In the genomic region with DNA sequence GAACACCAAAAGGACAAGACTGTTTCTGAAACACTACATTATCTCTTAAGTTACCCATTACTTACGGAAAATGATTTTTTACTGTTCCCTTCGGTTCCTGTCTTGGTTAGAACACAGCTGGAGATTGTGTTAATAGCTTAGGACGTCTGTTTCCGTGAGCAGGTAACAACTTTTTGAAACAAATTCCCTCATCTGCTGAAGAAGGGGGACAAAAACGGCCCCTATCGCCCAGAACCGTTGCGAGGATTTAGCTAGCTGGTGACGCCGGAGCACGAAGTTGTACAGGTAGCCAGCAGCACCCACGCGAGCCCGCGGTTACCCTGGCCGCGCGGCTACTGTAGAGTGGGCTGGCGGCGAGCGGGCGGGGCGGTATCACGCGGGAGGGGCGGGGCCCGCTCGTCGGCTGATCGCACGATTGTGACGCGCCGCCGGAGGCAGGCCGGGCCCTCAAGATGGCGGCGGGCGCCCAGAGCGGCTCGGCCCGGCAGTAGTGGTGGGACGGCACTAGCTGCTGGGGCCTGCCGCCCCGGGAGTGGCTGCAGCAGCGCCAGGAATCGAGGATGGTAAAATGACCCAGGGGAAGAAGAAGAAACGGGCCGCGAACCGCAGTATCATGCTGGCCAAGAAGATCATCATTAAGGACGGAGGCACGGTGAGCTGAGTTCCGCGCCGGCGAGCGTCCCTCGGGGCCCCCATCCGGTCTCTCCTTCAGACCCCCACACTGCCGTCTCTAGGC, we compare ENCODE assay signal across 8 cellular contexts.
A peak's percentile ranks its signal among the peaks of the same experiment; 100 is the strongest.
DNase-seq lines count a peak whose midpoint lies in the region; ATAC-seq and TF ChIP-seq lines count a peak whose summit lies in the region.

No MANE protein-coding gene starts in this region.

- H3K9me3 ChIP-seq in CD4-positive, CD25-positive, alpha-beta regulatory T cell (ENCODE audit: control insufficient read depth in 2 of 2, low read length in 2 of 2), result no peaks in the 10 kb centered on the region
- H3K9me3 ChIP-seq in ectodermal cell (ENCODE audit: control insufficient read depth, low read length), result no peaks in the 10 kb centered on the region

- H3K36me3 Mint-ChIP-seq in CD4-positive, CD25-positive, alpha-beta regulatory T cell, result peaks cover 4% of the 10 kb centered on the region
- peaks cover 48% of the 10 kb centered on the region for H3K36me3 Mint-ChIP-seq in activated CD8-positive, alpha-beta T cell treated with anti-CD3 and anti-CD28 coated beads for 36 hours (ENCODE audit: low read depth)

- peak overlapping the region; percentile 95 to 99 (median 97) for H3K4me3 Mint-ChIP-seq in CD4-positive, CD25-positive, alpha-beta regulatory T cell
- peak overlapping the region; percentile 86 for H3K4me3 Mint-ChIP-seq in activated CD8-positive, alpha-beta T cell treated with anti-CD3 and anti-CD28 coated beads for 36 hours

- no peaks in the 10 kb centered on the region for H3K36me3 ChIP-seq in CD4-positive, CD25-positive, alpha-beta regulatory T cell (ENCODE audit: control insufficient read depth, insufficient read depth, low read length)
- H3K36me3 ChIP-seq in ectodermal cell (ENCODE audit: control insufficient read depth, insufficient read depth, low read length), result no peaks in the 10 kb centered on the region

- peaks cover 42% of the 10 kb centered on the region for H3K4me1 ChIP-seq in CD4-positive, CD25-positive, alpha-beta regulatory T cell (ENCODE audit: control insufficient read depth, insufficient read depth, low read length, poor library complexity, severe bottlenecking)
- H3K4me1 ChIP-seq in ectodermal cell (ENCODE audit: control insufficient read depth, insufficient read depth, low read length), result no peaks in the 10 kb centered on the region

- H3K27ac ChIP-seq in CD4-positive, CD25-positive, alpha-beta regulatory T cell (ENCODE audit: insufficient read depth, low read length, poor library complexity, severe bottlenecking), result peak overlapping the region; percentile 98
- peak overlapping the region; percentile 90 for H3K27ac ChIP-seq in ectodermal cell (ENCODE audit: insufficient read depth, low read depth, low read length, poor library complexity, severe bottlenecking)

- peak; percentile 88 to 89 for ATAC-seq in CD4-positive, CD25-positive, alpha-beta regulatory T cell (ENCODE audit: low read depth in 2 of 2)
- ATAC-seq in GM19395 (IDR thresholded peaks at IDR 0.05; ENCODE audit: unreplicated experiment) (peak; percentile 78), HG03521 (IDR thresholded peaks at IDR 0.05; ENCODE audit: unreplicated experiment) (peak; percentile 88)
- ATAC-seq in activated CD8-positive, alpha-beta T cell treated with anti-CD3 and anti-CD28 coated beads for 36 hours, result peak; percentile 85

- CTCF ChIA-PET in activated CD8-positive, alpha-beta T cell treated with anti-CD3 and anti-CD28 coated beads for 36 hours (lab: Charles Lee), result no interaction called here

- DNase-seq in CD4-positive, CD25-positive, alpha-beta regulatory T cell, result peak; percentile 85 to 93 (median 89)
- DNase-seq in NCI-H774 (lab: John Stamatoyannopoulos, UW) (peak; percentile 86), lung microvascular endothelial cell (ENCODE audit: low read depth in 2 of 2) (peak; percentile 90 to 94)
- DNase-seq in activated CD8-positive, alpha-beta T cell treated with anti-CD3 and anti-CD28 coated beads for 36 hours, result peak; percentile 94
- peak; percentile 81 to 83 (median 82) for DNase-seq in stimulated activated CD4-positive, alpha-beta T cell treated with anti-CD3 and anti-CD28 coated beads, TNF-alpha, amount 100 ng/mL, for 4 hours (ENCODE audit: low read depth in 3 of 3)

- no peaks in the 10 kb centered on the region for H3K27me3 ChIP-seq in CD4-positive, CD25-positive, alpha-beta regulatory T cell (ENCODE audit: control insufficient read depth, insufficient read depth, low read length)
- no peaks in the 10 kb centered on the region for H3K27me3 ChIP-seq in ectodermal cell (ENCODE audit: control insufficient read depth, insufficient read depth, low read length, poor library complexity, severe bottlenecking)

- intact Hi-C loops in activated CD8-positive, alpha-beta T cell treated with anti-CD3 and anti-CD28 coated beads for 36 hours (cut with micrococcal nuclease), result loop anchor here (5.0 kb wide), 2 partner anchors 94 to 231 kb away; a partner anchor contains a TSS

- no peaks in the 10 kb centered on the region for H3K27me3 Mint-ChIP-seq in CD4-positive, CD25-positive, alpha-beta regulatory T cell
- no peaks in the 10 kb centered on the region for H3K27me3 Mint-ChIP-seq in activated CD8-positive, alpha-beta T cell treated with anti-CD3 and anti-CD28 coated beads for 36 hours

- TF ChIP-seq CTCF in activated CD8-positive, alpha-beta T cell treated with anti-CD3 and anti-CD28 coated beads for 36 hours (IDR thresholded peaks at IDR 0.05), result no peak

- H3K9me3 Mint-ChIP-seq in CD4-positive, CD25-positive, alpha-beta regulatory T cell, result peaks cover 0 to 1% (median 0%) of the 10 kb centered on the region in 7 donors
- H3K9me3 Mint-ChIP-seq in activated CD8-positive, alpha-beta T cell treated with anti-CD3 and anti-CD28 coated beads for 36 hours, result peaks cover 2% of the 10 kb centered on the region

- peak overlapping the region; percentile 95 to 99 (median 98) for H3K27ac Mint-ChIP-seq in CD4-positive, CD25-positive, alpha-beta regulatory T cell
- H3K27ac Mint-ChIP-seq in activated CD8-positive, alpha-beta T cell treated with anti-CD3 and anti-CD28 coated beads for 36 hours, result peak overlapping the region; percentile 99

- POLR2A ChIA-PET in activated CD8-positive, alpha-beta T cell treated with anti-CD3 and anti-CD28 coated beads for 36 hours (lab: Charles Lee), result interaction anchor here (0.5 to 2.3 kb wide), 18 partner anchors 9 to 857 kb away, joined by 3 to 14 read pairs (median 4); a partner anchor contains a TSS

- peak overlapping the region; percentile 99 for H3K4me3 ChIP-seq in CD4-positive, CD25-positive, alpha-beta regulatory T cell (ENCODE audit: low read depth, low read length)
- peak overlapping the region; percentile 75 for H3K4me3 ChIP-seq in ectodermal cell (ENCODE audit: insufficient read depth, low read depth, low read length)

- 0% methylated on average over 61 of the region's 61 CpGs for WGBS in ectodermal cell, 2 experiments

- peaks cover 31 to 63% (median 44%) of the 10 kb centered on the region in 4 donors for H3K4me1 Mint-ChIP-seq in CD4-positive, CD25-positive, alpha-beta regulatory T cell
- H3K4me1 Mint-ChIP-seq in activated CD8-positive, alpha-beta T cell treated with anti-CD3 and anti-CD28 coated beads for 36 hours (ENCODE audit: low read depth), result peaks cover 43% of the 10 kb centered on the region

Comparison
In these comparisons a context has a peak if more than half of its experiments do, and no peak if none do; other contexts are left out.
1. Peak in every context shown above with its lines: DNase-seq, ATAC-seq, H3K4me3 ChIP-seq and H3K27ac ChIP-seq.